Comparison of ENCODE assay signal across 23 cellular contexts in genomic region chr18:56627991-56628390, GRCh38.
"Had no signal": no experiment of that assay in that cellular context is flagged by ENCODE, and none has a peak within 500 bp of the region (broad histone marks: within the 10 kb centered on the region; RNA-seq: fewer than 3 reads in every experiment).

No MANE protein-coding gene starts in this region.

- ATAC-seq: activated CD4-positive, alpha-beta T cell treated with anti-CD3 and anti-CD28 coated beads for 36 hours; left lobe of liver; naive thymus-derived CD4-positive, alpha-beta T cell had no signal

- H3K27ac ChIP-seq: epithelial cell of prostate, sigmoid colon, spleen, testis, vagina had no signal

- H3K4me3 ChIP-seq: lung, sigmoid colon, spleen, testis, vagina had no signal

- DNase-seq: activated B cell treated with CpG ODN at 0.5 μM for 24 hours; activated CD4-positive, alpha-beta T cell treated with anti-CD3 and anti-CD28 coated beads for 36 hours; activated CD4-positive, alpha-beta T cell treated with anti-CD3 and anti-CD28 coated beads, Interleukin-2, amount 50 U/mL, for 4 hours; activated CD8-positive, alpha-beta memory T cell treated with anti-CD3 and anti-CD28 coated beads for 24 hours; activated CD8-positive, alpha-beta memory T cell treated with anti-CD3 and anti-CD28 coated beads, Interleukin-2, amount 50 U/mL, for 4 hours; activated naive CD4-positive, alpha-beta T cell; activated naive CD8-positive, alpha-beta T cell treated with anti-CD3 and anti-CD28 coated beads for 36 hours; activated T-cell treated with anti-CD3 and anti-CD28 coated beads, Interleukin-2, amount 50 U/mL, for 24 hours; cerebellar nuclear complex; cortex of kidney; endodermal cell; naive thymus-derived CD4-positive, alpha-beta T cell; occipital lobe; posterior cingulate gyrus; sigmoid colon; spleen; stimulated activated CD4-positive, alpha-beta T cell treated with anti-CD3 and anti-CD28 coated beads, Interleukin-4, amount 100 ng/mL, for 1 hour; stimulated activated naive CD4-positive, alpha-beta T cell; testis had no signal

- H3K9me3 ChIP-seq: sigmoid colon, spleen, testis, vagina had no signal
